1 cellular context compared by ENCODE assay signal in genomic region chr1:108049083-108049819, GRCh38.
TF ChIP-seq lines count a peak whose summit lies in the region.

No MANE protein-coding gene starts in this region.

TF ChIP-seq in GM23338, 12 proteins besides CTCF, POLR2A, EP300 and RAD21 (continued from another document):
- no peak for TF ChIP-seq ETS1 (IDR thresholded peaks at IDR 0.05)
- no peak for TF ChIP-seq ZNF331 (CRISPR knock-in tag; IDR thresholded peaks at IDR 0.05; ENCODE audit: low read depth)
- TF ChIP-seq STAT1 (IDR thresholded peaks at IDR 0.05; ENCODE audit: unreplicated experiment), result no peak
- no peak for TF ChIP-seq ZNF114 (CRISPR knock-in tag; IDR thresholded peaks at IDR 0.05)
